In the genomic region with DNA sequence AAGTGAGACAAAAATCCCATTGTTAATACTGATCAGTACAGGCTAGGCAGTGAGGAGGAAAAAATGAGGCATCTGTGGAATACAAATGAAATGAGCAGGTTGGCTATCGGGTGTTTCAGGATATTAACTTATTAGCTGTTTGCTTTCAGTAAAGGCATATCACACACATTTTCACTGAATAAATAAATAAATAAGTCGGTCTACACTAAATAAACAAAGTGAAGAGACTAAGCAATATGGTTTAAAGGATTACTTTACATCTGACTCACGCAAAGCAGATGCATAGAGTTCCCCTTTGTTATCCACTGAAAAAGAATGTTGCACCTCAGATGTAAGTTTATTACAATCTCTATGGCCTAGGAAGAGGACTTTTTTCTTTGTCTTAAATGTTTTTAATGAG, we compare ENCODE assay signal across 19 cellular contexts. TPM values are rescaled to one million over a fixed set of nuclear protein-coding genes. Genes with fewer than 3 reads are reported as not detected.
A peak's percentile ranks its signal among the peaks of the same experiment; 100 is the strongest.
DNase-seq lines count a peak whose midpoint lies in the region; ATAC-seq, FAIRE-seq and TF ChIP-seq lines count a peak whose summit lies in the region.
"Had no signal": no experiment of that assay in that cellular context is flagged by ENCODE, and none has a peak within 500 bp of the region (broad histone marks: within the 10 kb centered on the region; RNA-seq: fewer than 3 reads in every experiment).

No MANE protein-coding gene starts in this region.

- H3K4me2 ChIP-seq in mesendoderm (ENCODE audit: low read length): no peak overlapping the region

- no peak overlapping the region for H3K56ac ChIP-seq in mesendoderm (ENCODE audit: low read length)

- H3K4ac ChIP-seq in mesendoderm (ENCODE audit: low read depth, low read length): no peak overlapping the region

- intact Hi-C loops in thyroid gland (cut with DNase I): no loop called here

- H3K4me3 ChIP-seq in bronchial epithelial cell (ENCODE audit: low read depth, low read length) (no peak overlapping the region), mesendoderm (ENCODE audit: low read length) (no peak overlapping the region), tibial nerve (no peak overlapping the region), thyroid gland (replicated peaks in 1 of 3) (no peak overlapping the region)
- H3K4me3 ChIP-seq: adrenal gland, coronary artery, heart right ventricle, Peyer's patch, spleen, uterus had no signal

- H3K79me2 ChIP-seq in mesendoderm (ENCODE audit: control insufficient read depth, insufficient read depth, low read length): no peaks in the 10 kb centered on the region

- no peak for ATAC-seq in HG02884 (IDR thresholded peaks at IDR 0.05; ENCODE audit: unreplicated experiment)
- ATAC-seq: heart right ventricle; stimulated activated naive CD8-positive, alpha-beta T cell treated with anti-CD3 and anti-CD28 coated beads, Interleukin-15, amount 100 ng/mL, for 72 hours had no signal

- TF ChIP-seq POLR2A in tibial nerve (IDR thresholded peaks at IDR 0.05) (no peak), thyroid gland (IDR thresholded peaks at IDR 0.05) (no peak)

- DNase-seq in EL (peak; percentile 55), MV-4-11 (lab: John Stamatoyannopoulos, UW) (peak; percentile 27), bronchial epithelial cell (ENCODE audit: low read depth) (peak; percentile 91), mesendoderm (peak; percentile 81), tibial nerve (ENCODE audit: low spot score in 2 of 2) (no peak), DMS153 (lab: John Stamatoyannopoulos, UW) (no peak), thyroid gland (no peak)
- DNase-seq: adrenal gland; AML-193; heart right ventricle; kidney glomerular epithelial cell; NCI-H1694; NCI-H524 treated with DMSO at 0.1 percent for 48 hours; Peyer's patch; spleen; stimulated activated naive CD8-positive, alpha-beta T cell treated with anti-CD3 and anti-CD28 coated beads, Interleukin-15, amount 100 ng/mL, for 72 hours; uterus had no signal

- H3K27me3 ChIP-seq in bronchial epithelial cell (ENCODE audit: control insufficient read depth, insufficient read depth, low read length) (no peaks in the 10 kb centered on the region), mesendoderm (ENCODE audit: insufficient read depth, low read length, poor library complexity) (no peaks in the 10 kb centered on the region), tibial nerve (no peaks in the 10 kb centered on the region), thyroid gland (no peaks in the 10 kb centered on the region)
- H3K27me3 ChIP-seq: adrenal gland, heart right ventricle, Peyer's patch, spleen, uterus had no signal

- H3K4me1 ChIP-seq in mesendoderm (ENCODE audit: control insufficient read depth, low read depth, low read length) (no peaks in the 10 kb centered on the region), tibial nerve (no peaks in the 10 kb centered on the region), thyroid gland (no peaks in the 10 kb centered on the region)
- H3K4me1 ChIP-seq: adrenal gland, Peyer's patch, uterus had no signal

- no peak overlapping the region for H2BK120ac ChIP-seq in mesendoderm (ENCODE audit: low read depth, low read length)

- no peak overlapping the region for H4K5ac ChIP-seq in mesendoderm (ENCODE audit: low read length)

- TF ChIP-seq EP300 in tibial nerve (IDR thresholded peaks at IDR 0.05): no peak

- H3K9ac ChIP-seq in mesendoderm (ENCODE audit: low read length): no peak overlapping the region

- no peak overlapping the region for H2AK5ac ChIP-seq in mesendoderm (ENCODE audit: low read length)

- WGBS in mesendoderm (ENCODE audit: extremely low coverage, insufficient coverage, low lambda C conversion rate): no CpG with 5 or more reads among the region's 3 CpGs
- 63 to 65% methylated on average over 3 of the region's 3 CpGs for WGBS in tibial nerve, 2 donors
- WGBS in thyroid gland, 2 donors: 62 to 64% methylated on average over 3 of the region's 3 CpGs

- TF ChIP-seq CTCF in bronchial epithelial cell (IDR thresholded peaks at IDR 0.05; ENCODE audit: insufficient read depth, low read length, severe bottlenecking): no peak
- no peak for TF ChIP-seq CTCF in tibial nerve (IDR thresholded peaks at IDR 0.05)
- TF ChIP-seq CTCF in thyroid gland (IDR thresholded peaks at IDR 0.05): no peak

- no peak for FAIRE-seq in bronchial epithelial cell (lab: Jason Lieb, UNC)

- no peaks in the 10 kb centered on the region for H3K36me3 ChIP-seq in bronchial epithelial cell (ENCODE audit: control insufficient read depth, insufficient read depth, low read length)
- no peaks in the 10 kb centered on the region for H3K36me3 ChIP-seq in mesendoderm (ENCODE audit: control insufficient read depth, insufficient read depth, low read length)
- H3K36me3 ChIP-seq in tibial nerve: no peaks in the 10 kb centered on the region
- H3K36me3 ChIP-seq in thyroid gland: no peaks in the 10 kb centered on the region
- H3K36me3 ChIP-seq: adrenal gland, heart right ventricle, Peyer's patch, spleen, uterus had no signal

- H2BK15ac ChIP-seq in mesendoderm (replicated peaks; ENCODE audit: low read depth): no peak overlapping the region

- H3K18ac ChIP-seq in mesendoderm (ENCODE audit: low read length): no peak overlapping the region

- no peak overlapping the region for H2BK5ac ChIP-seq in mesendoderm (ENCODE audit: low read length)

- H3K79me1 ChIP-seq in mesendoderm (ENCODE audit: low read length): no peaks in the 10 kb centered on the region

- H3K23ac ChIP-seq in mesendoderm (ENCODE audit: low read length): no peak overlapping the region

- H3K27ac ChIP-seq in mesendoderm (ENCODE audit: low read depth, low read length) (no peak overlapping the region), tibial nerve (no peak overlapping the region), thyroid gland (no peak overlapping the region)
- H3K27ac ChIP-seq: adrenal gland, coronary artery, heart right ventricle, Peyer's patch, spleen, uterus had no signal

- H3K9me3 ChIP-seq in tibial nerve: no peaks in the 10 kb centered on the region
- no peaks in the 10 kb centered on the region for H3K9me3 ChIP-seq in thyroid gland
- H3K9me3 ChIP-seq: adrenal gland, heart right ventricle, Peyer's patch, spleen, uterus had no signal

- H4K8ac ChIP-seq in mesendoderm (ENCODE audit: low read depth, low read length): no peak overlapping the region

RNA-seq across cellular contexts. Expression of gene SEMA3A, which starts 6.3 kb away (rescaled TPM):
- total RNA-seq in bronchial epithelial cell: 57.7 and 60.3 TPM in 2 replicates
- polyA plus RNA-seq in mesendoderm (2013, experiment 1 of 2): 22.5 TPM
- 23.7 TPM for polyA plus RNA-seq in mesendoderm (2013, experiment 2 of 2)
- total RNA-seq in tibial nerve: 1 to 10 TPM; 2.9 to 9.3 (median 6.8) TPM
- total RNA-seq in thyroid gland: 10 to 100 TPM in 2 of 4 donors, 1 to 10 TPM in 2; 6.5 to 18.0 (median 13.0) TPM

Comparison
In these comparisons a context has a peak if more than half of its experiments do, and no peak if none do; other contexts are left out.
1. DNase-seq: peak in EL (single experiment), MV-4-11 (single experiment), bronchial epithelial cell (single experiment) and mesendoderm (single experiment); none in tibial nerve (0 of 2), DMS153 (single experiment) and thyroid gland (0 of 2).